In the genomic region with DNA sequence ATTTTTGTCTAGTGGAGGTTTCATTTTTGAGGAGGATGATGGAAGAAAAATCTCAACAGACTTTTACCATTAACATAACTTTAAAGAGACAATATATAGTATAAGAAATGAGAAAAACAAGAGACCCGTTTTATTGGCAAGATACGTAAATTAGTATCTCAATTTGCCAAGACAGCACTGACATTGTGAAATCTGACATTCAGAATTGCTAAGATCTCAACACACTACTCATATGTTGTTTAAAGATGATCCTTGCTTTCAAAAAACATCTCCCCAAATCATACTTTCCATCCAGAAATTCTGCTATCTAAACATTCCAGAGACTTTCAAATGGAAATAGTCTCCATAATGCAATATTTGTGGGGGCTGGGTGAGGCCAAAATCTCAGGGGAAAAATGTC, we compare ENCODE assay signal across 24 cellular contexts.
"Had no signal": no experiment of that assay in that cellular context is flagged by ENCODE, and none has a peak within 500 bp of the region (broad histone marks: within the 10 kb centered on the region; RNA-seq: fewer than 3 reads in every experiment).

No MANE protein-coding gene starts in this region.

- DNase-seq: activated CD4-positive, alpha-beta memory T cell treated with anti-CD3 and anti-CD28 coated beads, Interleukin-2, amount 10 ng/mL, durations not matched to agents 7 days and 5 days; activated CD4-positive, alpha-beta T cell treated with anti-CD3 and anti-CD28 coated beads for 36 hours; activated CD4-positive, alpha-beta T cell treated with anti-CD3 and anti-CD28 coated beads, Interleukin-2, amount 50 U/mL, for 1 hour; activated CD8-positive, alpha-beta memory T cell treated with anti-CD3 and anti-CD28 coated beads, Interleukin-2, amount 50 U/mL, for 4 hours; activated gamma-delta T cell treated with Interleukin-2 at 50 U/mL for 16 hours; activated naive CD4-positive, alpha-beta T cell treated with anti-CD3 and anti-CD28 coated beads, Interleukin-2, amount 10 ng/mL, durations not matched to agents 7 days and 5 days; activated naive CD8-positive, alpha-beta T cell treated with anti-CD3 and anti-CD28 coated beads for 36 hours; activated T-cell treated with anti-CD3 and anti-CD28 coated beads, Interleukin-2, amount 50 U/mL, for 72 hours; adrenal gland; aorta; Kasumi-1; KBM-7; NCI-H1048; NCI-H146; NCI-H2029; NCI-H2107; NCI-H2171 treated with DMSO at 0.1 percent for 48 hours; NCI-H226; NCI-H526; NCI-H774; T-helper 1 cell had no signal

- H3K27me3 ChIP-seq: adrenal gland had no signal

- FAIRE-seq: bronchial epithelial cell had no signal

- H3K4me1 ChIP-seq: adrenal gland had no signal

- H3K9me3 ChIP-seq: adrenal gland had no signal

- ATAC-seq: activated CD4-positive, alpha-beta T cell treated with anti-CD3 and anti-CD28 coated beads for 36 hours; activated T-cell treated with anti-CD3 and anti-CD28 coated beads, Interleukin-2, amount 50 U/mL, for 72 hours had no signal

- H3K4me3 ChIP-seq: adrenal gland, SK-N-MC had no signal

- H3K36me3 ChIP-seq: adrenal gland had no signal

- H3K27ac ChIP-seq: adrenal gland, SK-N-MC, VCaP had no signal
